In genomic region chr10:11242443-11243386, GRCh38 we compare ENCODE assay signal across 8 cellular contexts.
DNase-seq lines count a peak whose midpoint lies in the region; ATAC-seq, FAIRE-seq and TF ChIP-seq lines count a peak whose summit lies in the region.

No MANE protein-coding gene starts in this region.

- intact Hi-C loops in CD14-positive monocyte (cut with micrococcal nuclease) (no loop called here), kidney (cut with DNase I) (no loop called here)

- DNase-seq in CD14-positive monocyte (ENCODE audit: low spot score) = no peak
- DNase-seq in T-cell = peak in 1 of 34 experiments; percentile 20
- peak; percentile 73 for DNase-seq in kidney
- no peak for DNase-seq in DMS53 (lab: John Stamatoyannopoulos, UW)
- no peak for DNase-seq in UCSD-AML1 (lab: John Stamatoyannopoulos, UW; ENCODE audit: unreplicated experiment)
- DNase-seq in stimulated activated naive CD4-positive, alpha-beta T cell treated with Interleukin-2 at 50 U/mL for 16 hours (lab: John Stamatoyannopoulos, UW) = no peak

- TF ChIP-seq CTCF in CD14-positive monocyte (IDR thresholded peaks at IDR 0.05) = no peak
- TF ChIP-seq CTCF in kidney (IDR thresholded peaks at IDR 0.05; ENCODE audit: borderline replicate concordance, extremely low read depth, insufficient read depth) = no peak

- H3K4me1 Mint-ChIP-seq in CD14-positive monocyte (peaks cover 8% of the 10 kb centered on the region), T-cell (peaks cover 8 to 62% (median 61%) of the 10 kb centered on the region in 3 donors)

- ATAC-seq in GM18867 (IDR thresholded peaks at IDR 0.05; ENCODE audit: unreplicated experiment) = peak; percentile 47
- peak; percentile 58 for ATAC-seq in HG02943 (IDR thresholded peaks at IDR 0.05; ENCODE audit: low read depth, unreplicated experiment)
- ATAC-seq in T-cell (replicated peaks in 1 of 4) = peak in 2 of 4 experiments; percentile 11 to 23

- CTCF ChIA-PET in T-cell (lab: Charles Lee) = interaction anchor here (0.6 to 1.1 kb wide), 4 partner anchors 11 to 1015 kb away, joined by 3 to 5 read pairs (median 4); no protein-coding TSS in a partner anchor

- no peak for FAIRE-seq in kidney (lab: Jason Lieb, UNC)

- no peaks in the 10 kb centered on the region for H3K36me3 ChIP-seq in kidney (ENCODE audit: control insufficient read depth in 1 of 2, insufficient read depth in 2 of 2, low read length in 2 of 2)

- H3K4me3 Mint-ChIP-seq in CD14-positive monocyte = peak overlapping the region; percentile 4 to 50
- H3K4me3 Mint-ChIP-seq in T-cell = peak overlapping the region in 1 of 3 donors; percentile 22

- H3K9me3 ChIP-seq in kidney (ENCODE audit: control insufficient read depth in 1 of 2, low read length in 2 of 2) = no peaks in the 10 kb centered on the region

- H3K4me1 ChIP-seq in kidney (ENCODE audit: control insufficient read depth in 1 of 2, insufficient read depth in 1 of 2, low read depth in 1 of 2, low read length in 2 of 2) = no peaks in the 10 kb centered on the region

- H3K27ac ChIP-seq in kidney (ENCODE audit: low read depth in 2 of 2, low read length in 2 of 2) = no peak overlapping the region

- no peak overlapping the region for H3K9ac ChIP-seq in kidney (ENCODE audit: low read length in 2 of 2)

- H3K27me3 Mint-ChIP-seq in CD14-positive monocyte (ENCODE audit: low read depth in 3 of 3) (peaks cover 0 to 4% (median 0%) of the 10 kb centered on the region in 3 donors), T-cell (no peaks in the 10 kb centered on the region)

- no peaks in the 10 kb centered on the region for H3K9me3 Mint-ChIP-seq in CD14-positive monocyte
- H3K9me3 Mint-ChIP-seq in T-cell = no peaks in the 10 kb centered on the region

- POLR2A ChIA-PET in T-cell (lab: Charles Lee) = interaction anchor here (0.5 to 0.6 kb wide), 5 partner anchors 16 to 69 kb away, joined by 3 to 5 read pairs (median 4); no protein-coding TSS in a partner anchor

- no peak overlapping the region for H3K4me3 ChIP-seq in kidney (ENCODE audit: low read length in 2 of 2)

- H3K27ac Mint-ChIP-seq in CD14-positive monocyte = peak overlapping the region; percentile 47 to 94 (median 83)
- H3K27ac Mint-ChIP-seq in T-cell = peak overlapping the region; percentile 78 to 83

- peaks cover 12 to 19% of the 10 kb centered on the region in 2 donors for H3K36me3 Mint-ChIP-seq in CD14-positive monocyte
- H3K36me3 Mint-ChIP-seq in T-cell = peaks cover 12% of the 10 kb centered on the region
